ENCODE assay signal across 10 cellular contexts in genomic region chr19:2602391-2603181, GRCh38.
DNase-seq lines count a peak whose midpoint lies in the region; ATAC-seq and TF ChIP-seq lines count a peak whose summit lies in the region.
"Had no signal": no experiment of that assay in that cellular context is flagged by ENCODE, and none has a peak within 500 bp of the region (broad histone marks: within the 10 kb centered on the region; RNA-seq: fewer than 3 reads in every experiment).

No MANE protein-coding gene starts in this region.

- no peak overlapping the region for H3K4me3 ChIP-seq in LNCaP clone FGC (ENCODE audit: low read depth, low read length)

- ATAC-seq in left lobe of liver (peak; percentile 79), GM18867 (IDR thresholded peaks at IDR 0.05; ENCODE audit: unreplicated experiment) (no peak), GM21576 (IDR thresholded peaks at IDR 0.05; ENCODE audit: unreplicated experiment) (no peak), HG02885 (IDR thresholded peaks at IDR 0.05; ENCODE audit: poor library complexity, unreplicated experiment) (no peak), GM21447 (IDR thresholded peaks at IDR 0.05; ENCODE audit: unreplicated experiment) (no peak)

- peak overlapping the region; percentile 47 for H3K27ac ChIP-seq in cingulate gyrus (ENCODE audit: low read depth, low read length)
- H3K27ac ChIP-seq: KMS-11, neutrophil had no signal

- DNase-seq in LNCaP clone FGC (ENCODE audit: low read depth) = peak; percentile 44
- DNase-seq in left lobe of liver (ENCODE audit: low spot score) = peak; percentile 92
- DNase-seq in stromal cell of bone marrow (ENCODE audit: low read depth) = peak; percentile 71

- TF ChIP-seq CTCF in LNCaP clone FGC (IDR thresholded peaks at IDR 0.05; ENCODE audit: control insufficient read depth, extremely low read depth, insufficient read depth) = no peak
